In genomic region chr1:107526524-107527198, GRCh38 we compare ENCODE assay signal across 23 cellular contexts.
DNase-seq lines count a peak whose midpoint lies in the region; ATAC-seq, FAIRE-seq and TF ChIP-seq lines count a peak whose summit lies in the region.
"Had no signal": no experiment of that assay in that cellular context is flagged by ENCODE, and none has a peak within 500 bp of the region (broad histone marks: within the 10 kb centered on the region; RNA-seq: fewer than 3 reads in every experiment).

No MANE protein-coding gene starts in this region.

- peak; percentile 95 for ATAC-seq in HepG2
- ATAC-seq in GM23338 = no peak
- ATAC-seq: GM12878 had no signal

- H3K79me2 ChIP-seq in HepG2 (ENCODE audit: insufficient read depth, low read length) (no peaks in the 10 kb centered on the region), GM23338 (replicated peaks; ENCODE audit: insufficient read depth) (no peaks in the 10 kb centered on the region)

- peak overlapping the region; percentile 46 for H3K9ac ChIP-seq in HepG2 (ENCODE audit: insufficient read depth, low read depth, low read length)
- H3K9ac ChIP-seq: SK-N-SH had no signal

- TF ChIP-seq CTCF in HepG2 (CRISPR knock-in tag; IDR thresholded peaks at IDR 0.05) (0 out of 2 replicates have a peak, but pooled peaks have one; percentile 9), GM23338 (conservative IDR thresholded peaks at IDR 0.05; ENCODE audit: low read depth in 2 of 2) (no peak)

- H3K9me3 ChIP-seq in HepG2 (ENCODE audit: low read length) = no peaks in the 10 kb centered on the region
- H3K9me3 ChIP-seq: SK-N-SH had no signal

- H3K9me3 Mint-ChIP-seq in GM23338 = no peaks in the 10 kb centered on the region
- H3K9me3 Mint-ChIP-seq: H9 had no signal

- H3K4me3 Mint-ChIP-seq in GM23338 = no peak overlapping the region
- H3K4me3 Mint-ChIP-seq: H9 had no signal

- in situ Hi-C loops in HepG2 (cut with HindIII; ENCODE audit: extremely low pct_ligation_motif_present, low pct_unique_long_range_greater_than_20kb) = loop anchor here (5.0 kb wide), 1 partner anchor 94 kb away; no protein-coding TSS in a partner anchor

- H3K9me2 ChIP-seq in GM23338 (ENCODE audit: insufficient read depth) = peaks cover 7% of the 10 kb centered on the region
- H3K9me2 ChIP-seq: SK-N-SH had no signal

- no peaks in the 10 kb centered on the region for H3K36me3 Mint-ChIP-seq in GM23338 (ENCODE audit: low read depth)

- H2AFZ ChIP-seq in HepG2 (ENCODE audit: low read length) = no peak overlapping the region
- H2AFZ ChIP-seq in GM23338 = no peak overlapping the region

- 5% methylated on average over 2 of the region's 2 CpGs for WGBS in HepG2 (ENCODE audit: low lambda C conversion rate)

- TF ChIP-seq EP300 in HepG2 (IDR thresholded peaks at IDR 0.05; ENCODE audit: low read depth in 2 of 2, low read length in 2 of 2) = peak; percentile 78 to 98
- TF ChIP-seq EP300 in HepG2 (CRISPR knock-in tag; IDR thresholded peaks at IDR 0.05; ENCODE audit: borderline replicate concordance) = peak; percentile 87

- no TSS peak for BruUV-seq in HepG2 (replicated peaks; lab: Mats Ljungman, UMichigan)

- H3K27ac ChIP-seq in HepG2 (ENCODE audit: extremely low read length, insufficient read depth, low read length) (peak overlapping the region; percentile 76), GM23338 (ENCODE audit: low read depth) (no peak overlapping the region)
- H3K27ac ChIP-seq: 22Rv1, C4-2B, RWPE1 had no signal

- no peak for TF ChIP-seq POLR2A in HepG2 (IDR thresholded peaks at IDR 0.05; ENCODE audit: insufficient read depth in 1 of 2, low read depth in 2 of 2, low read length in 2 of 2)

- no peaks in the 10 kb centered on the region for H4K20me1 ChIP-seq in HepG2 (ENCODE audit: insufficient read depth, low read length)
- H4K20me1 ChIP-seq in GM23338 (replicated peaks; ENCODE audit: insufficient read depth) = no peaks in the 10 kb centered on the region; the same call in 1 of the 2 replicates

- peak; percentile 71 for DNase-seq in NCI-H1092 treated with DMSO at 0.1 percent for 48 hours (lab: John Stamatoyannopoulos, UW)
- DNase-seq in NCI-H1092 (lab: John Stamatoyannopoulos, UW) = no peak
- peak; percentile 91 for DNase-seq in DMS53 treated with DMSO at 0.1 percent for 48 hours (lab: John Stamatoyannopoulos, UW; ENCODE audit: unreplicated experiment)
- peak; percentile 32 for DNase-seq in NCI-H69 (lab: John Stamatoyannopoulos, UW)
- peak; percentile 98 for DNase-seq in HepG2 (ENCODE audit: low spot score)
- DNase-seq in amniotic stem cell (lab: John Stamatoyannopoulos, UW) = no peak
- DNase-seq in GM23338 (ENCODE audit: low spot score) = no peak
- no peak for DNase-seq in cortex of kidney (lab: John Stamatoyannopoulos, UW)
- DNase-seq: ACHN, DMS79 treated with DMSO at 0.1 percent for 48 hours, H9, KBM-7, MM.1S, NCI-H1105, NCI-H1694 treated with DMSO at 0.1 percent for 48 hours, NCI-H2107, NCI-H524 treated with DMSO at 0.1 percent for 48 hours, SIG-M5, SK-N-SH had no signal

- H3K27me3 ChIP-seq in HepG2 (ENCODE audit: control insufficient read depth in 1 of 2, insufficient read depth in 2 of 2, low read length in 2 of 2) (no peaks in the 10 kb centered on the region), GM23338 (ENCODE audit: insufficient read depth) (no peaks in the 10 kb centered on the region)

- no peaks in the 10 kb centered on the region for H3K36me3 ChIP-seq in HepG2 (replicated peaks in 1 of 2; ENCODE audit: control insufficient read depth in 1 of 2, insufficient read depth in 2 of 2, low read length in 2 of 2)
- H3K36me3 ChIP-seq in GM23338 (ENCODE audit: insufficient read depth) = no peaks in the 10 kb centered on the region

- peaks cover 18% of the 10 kb centered on the region for H3K4me1 Mint-ChIP-seq in GM23338

- H3F3A ChIP-seq in GM23338 (replicated peaks; ENCODE audit: low read depth) = no peaks in the 10 kb centered on the region

- CTCF ChIA-PET in HepG2 (lab: Yijun Ruan, JAX; ENCODE audit: low intra/inter-chr PET ratio, low total read pairs) = interaction anchor here (0.9 to 2.0 kb wide), 2 partner anchors 95 to 96 kb away, joined by 3 to 5 read pairs; no protein-coding TSS in a partner anchor

- intact Hi-C loops in HepG2 (cut with micrococcal nuclease; ENCODE audit: unreplicated experiment) = loop anchor here (2.0 to 5.0 kb wide), 2 partner anchors 71 to 156 kb away; no protein-coding TSS in a partner anchor

- peak overlapping the region in 1 of 3 experiments; percentile 11; a peak in 1 of 6 replicates for H3K4me3 ChIP-seq in HepG2 (replicated peaks in 1 of 3; ENCODE audit: insufficient read depth in 1 of 3, low read depth in 2 of 3, low read length in 3 of 3)
- no peak overlapping the region for H3K4me3 ChIP-seq in GM23338
- H3K4me3 ChIP-seq: GM12878 had no signal

- no peaks in the 10 kb centered on the region for H3K27me3 Mint-ChIP-seq in GM23338 (ENCODE audit: insufficient read depth, low read depth, poor library complexity)

- no peak overlapping the region for H3K27ac Mint-ChIP-seq in GM23338
- H3K27ac Mint-ChIP-seq: H9 had no signal

- peak; percentile 92 for FAIRE-seq in HepG2 (lab: Jason Lieb, UNC)
- FAIRE-seq: GM12878 had no signal

- no peak for TF ChIP-seq RAD21 in HepG2 (CRISPR knock-in tag; IDR thresholded peaks at IDR 0.05)

- H3K4me1 ChIP-seq in HepG2 (ENCODE audit: insufficient read depth, low read length) (peaks cover 72% of the 10 kb centered on the region), GM23338 (ENCODE audit: insufficient read depth) (peaks cover 9% of the 10 kb centered on the region)

- H3K4me2 ChIP-seq in HepG2 (ENCODE audit: low read depth, low read length) (peak overlapping the region; percentile 45), GM23338 (no peak overlapping the region)
- H3K4me2 ChIP-seq: SK-N-SH had no signal

- POLR2A ChIA-PET in HepG2 (lab: Yijun Ruan, JAX) = interaction anchor here (1.0 to 2.0 kb wide), 4 partner anchors 71 to 156 kb away, joined by 3 to 8 read pairs (median 7); no protein-coding TSS in a partner anchor

TF ChIP-seq in HepG2, 621 proteins besides CTCF, POLR2A, EP300 and RAD21 (continues in another document):
- TF ChIP-seq SAP130 (CRISPR knock-in tag; IDR thresholded peaks at IDR 0.05; ENCODE audit: low read depth) (peak; percentile 79), IKZF4 (CRISPR knock-in tag; IDR thresholded peaks at IDR 0.05; ENCODE audit: borderline replicate concordance, low read depth, not compliant biosample characterization) (no peak), ZNF264 (CRISPR knock-in tag; IDR thresholded peaks at IDR 0.05) (no peak), DDIT3 (CRISPR knock-in tag; IDR thresholded peaks at IDR 0.05) (no peak), THAP11 (CRISPR knock-in tag; IDR thresholded peaks at IDR 0.05) (0 out of 2 replicates have a peak, but pooled peaks have one; percentile 35), ZNF792 (CRISPR knock-in tag; IDR thresholded peaks at IDR 0.05) (0 out of 2 replicates have a peak, but pooled peaks have one; percentile 31), ZEB1 (IDR thresholded peaks at IDR 0.05; ENCODE audit: insufficient replicate concordance, low read depth) (peak; percentile 59)

TF ChIP-seq in GM23338, 12 proteins besides CTCF, POLR2A, EP300 and RAD21 (continues in another document):
- no peak for TF ChIP-seq ZNF331 (CRISPR knock-in tag; IDR thresholded peaks at IDR 0.05; ENCODE audit: low read depth)
- TF ChIP-seq JUNB (IDR thresholded peaks at IDR 0.05; ENCODE audit: unreplicated experiment) = no peak
- no peak for TF ChIP-seq ETS1 (IDR thresholded peaks at IDR 0.05)
- TF ChIP-seq REST (IDR thresholded peaks at IDR 0.05; ENCODE audit: unreplicated experiment) = no peak

Comparison
In these comparisons a context has a peak if more than half of its experiments do, and no peak if none do; other contexts are left out.
1. DNase-seq: peak in NCI-H1092 treated with DMSO at 0.1 percent for 48 hours (single experiment), DMS53 treated with DMSO at 0.1 percent for 48 hours (single experiment), NCI-H69 (single experiment) and HepG2 (single experiment); none in NCI-H1092 (single experiment), amniotic stem cell (single experiment), GM23338 (single experiment) and cortex of kidney (single experiment).